ENCODE assay signal across 1 cellular context in the genomic region with DNA sequence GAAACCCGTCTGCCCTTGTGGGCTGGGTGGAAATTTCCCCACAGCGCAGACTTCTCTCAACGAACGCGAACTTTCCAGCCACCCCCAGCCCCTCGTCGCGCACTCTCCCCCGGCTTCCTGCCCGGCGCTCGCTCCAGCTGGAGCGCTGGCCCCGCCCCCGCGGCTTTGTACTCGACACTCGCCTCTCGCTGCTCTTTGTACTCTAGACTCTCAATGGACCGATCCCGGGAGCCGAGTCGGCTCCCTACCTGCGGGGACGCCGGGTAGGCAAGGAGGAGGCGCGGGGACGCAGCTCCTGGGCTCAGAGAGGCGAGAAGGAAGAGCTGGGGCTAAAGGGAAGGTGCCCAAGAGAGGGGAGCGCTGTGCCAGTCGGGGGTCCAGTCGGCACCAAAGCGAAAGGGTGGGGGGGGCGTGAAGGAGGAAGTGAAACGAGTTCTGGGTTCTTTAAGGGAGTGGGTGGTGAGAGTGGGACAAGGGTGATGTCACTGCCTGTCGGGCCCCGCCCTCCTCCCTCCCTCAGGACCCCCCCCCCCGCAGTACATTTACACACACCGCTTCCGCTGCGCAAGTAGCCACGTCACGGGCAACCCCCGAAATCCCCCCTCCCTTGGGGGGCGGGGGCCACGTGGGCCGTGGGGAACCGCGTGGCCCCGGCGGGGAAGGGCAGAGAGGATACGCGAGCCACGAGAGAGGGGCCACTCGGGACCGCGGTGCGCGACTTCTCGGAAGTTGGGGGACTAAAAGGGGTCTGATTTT.
TF ChIP-seq lines count a peak whose summit lies in the region.

No MANE protein-coding gene starts in this region.

TF ChIP-seq in HepG2, 621 proteins besides CTCF, POLR2A, EP300 and RAD21 (continued from another document and continues in another):
- no peak for TF ChIP-seq ZNF773 (CRISPR knock-in tag; IDR thresholded peaks at IDR 0.05; ENCODE audit: borderline replicate concordance)
- peak; percentile 77 for TF ChIP-seq NCOR1 (IDR thresholded peaks at IDR 0.05; ENCODE audit: borderline replicate concordance, low read length)
- TF ChIP-seq ZNF430 (CRISPR knock-in tag; IDR thresholded peaks at IDR 0.05), result peak; percentile 40; the same call in 1 of the 2 replicates
- no peak for TF ChIP-seq ZNF7 (CRISPR knock-in tag; IDR thresholded peaks at IDR 0.05)
- TF ChIP-seq SKI (IDR thresholded peaks at IDR 0.05; ENCODE audit: partially characterized antibody), result peak; percentile 71
- TF ChIP-seq ZNF598 (CRISPR knock-in tag; IDR thresholded peaks at IDR 0.05; ENCODE audit: borderline replicate concordance), result no peak
- peak; percentile 89 for TF ChIP-seq HDAC1 (CRISPR knock-in tag; IDR thresholded peaks at IDR 0.05)
- TF ChIP-seq SAP130 (CRISPR knock-in tag; IDR thresholded peaks at IDR 0.05; ENCODE audit: low read depth), result peak; percentile 90
- 0 out of 2 replicates have a peak, but pooled peaks have one; percentile 24 for TF ChIP-seq PHF21A (CRISPR knock-in tag; IDR thresholded peaks at IDR 0.05)
- TF ChIP-seq DR1 (CRISPR knock-in tag; IDR thresholded peaks at IDR 0.05), result peak; percentile 48; the same call in 1 of the 2 replicates
- TF ChIP-seq, protein P1, sequence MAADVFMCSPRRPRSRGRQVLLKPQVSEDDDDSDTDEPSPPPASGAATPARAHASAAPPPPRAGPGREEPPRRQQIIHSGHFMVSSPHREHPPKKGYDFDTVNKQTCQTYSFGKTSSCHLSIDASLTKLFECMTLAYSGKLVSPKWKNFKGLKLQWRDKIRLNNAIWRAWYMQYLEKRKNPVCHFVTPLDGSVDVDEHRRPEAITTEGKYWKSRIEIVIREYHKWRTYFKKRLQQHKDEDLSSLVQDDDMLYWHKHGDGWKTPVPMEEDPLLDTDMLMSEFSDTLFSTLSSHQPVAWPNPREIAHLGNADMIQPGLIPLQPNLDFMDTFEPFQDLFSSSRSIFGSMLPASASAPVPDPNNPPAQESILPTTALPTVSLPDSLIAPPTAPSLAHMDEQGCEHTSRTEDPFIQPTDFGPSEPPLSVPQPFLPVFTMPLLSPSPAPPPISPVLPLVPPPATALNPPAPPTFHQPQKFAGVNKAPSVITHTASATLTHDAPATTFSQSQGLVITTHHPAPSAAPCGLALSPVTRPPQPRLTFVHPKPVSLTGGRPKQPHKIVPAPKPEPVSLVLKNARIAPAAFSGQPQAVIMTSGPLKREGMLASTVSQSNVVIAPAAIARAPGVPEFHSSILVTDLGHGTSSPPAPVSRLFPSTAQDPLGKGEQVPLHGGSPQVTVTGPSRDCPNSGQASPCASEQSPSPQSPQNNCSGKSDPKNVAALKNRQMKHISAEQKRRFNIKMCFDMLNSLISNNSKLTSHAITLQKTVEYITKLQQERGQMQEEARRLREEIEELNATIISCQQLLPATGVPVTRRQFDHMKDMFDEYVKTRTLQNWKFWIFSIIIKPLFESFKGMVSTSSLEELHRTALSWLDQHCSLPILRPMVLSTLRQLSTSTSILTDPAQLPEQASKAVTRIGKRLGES (CRISPR knock-in tag; IDR thresholded peaks at IDR 0.05; ENCODE audit: borderline replicate concordance), result no peak
- TF ChIP-seq MAF1 (CRISPR knock-in tag; IDR thresholded peaks at IDR 0.05; ENCODE audit: borderline replicate concordance), result no peak
- no peak for TF ChIP-seq SETDB1 (CRISPR knock-in tag; IDR thresholded peaks at IDR 0.05; ENCODE audit: borderline replicate concordance)
- no peak for TF ChIP-seq RAD51 (IDR thresholded peaks at IDR 0.05; ENCODE audit: borderline replicate concordance)
- TF ChIP-seq ZFP36L1 (CRISPR knock-in tag; IDR thresholded peaks at IDR 0.05), result 0 out of 2 replicates have a peak, but pooled peaks have one; percentile 40
- no peak for TF ChIP-seq ZC3H13 (CRISPR knock-in tag; IDR thresholded peaks at IDR 0.05)
- no peak for TF ChIP-seq ERF (CRISPR knock-in tag; IDR thresholded peaks at IDR 0.05)
- peak; percentile 29; the same call in 1 of the 2 replicates for TF ChIP-seq BCL6 (CRISPR knock-in tag; IDR thresholded peaks at IDR 0.05)
- TF ChIP-seq, protein P2, sequence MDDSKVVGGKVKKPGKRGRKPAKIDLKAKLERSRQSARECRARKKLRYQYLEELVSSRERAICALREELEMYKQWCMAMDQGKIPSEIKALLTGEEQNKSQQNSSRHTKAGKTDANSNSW (CRISPR knock-in tag; IDR thresholded peaks at IDR 0.05; ENCODE audit: borderline replicate concordance), result no peak; the same call in 1 of the 2 replicates
- TF ChIP-seq PLRG1 (conservative IDR thresholded peaks at IDR 0.05), result no peak
- no peak for TF ChIP-seq MTF1 (CRISPR knock-in tag; IDR thresholded peaks at IDR 0.05)
- peak; percentile 70; the same call in 1 of the 2 replicates for TF ChIP-seq ZNF589 (CRISPR knock-in tag; conservative IDR thresholded peaks at IDR 0.05)
- TF ChIP-seq ZNF383 (CRISPR knock-in tag; IDR thresholded peaks at IDR 0.05; ENCODE audit: borderline replicate concordance), result no peak
- TF ChIP-seq, protein P3, sequence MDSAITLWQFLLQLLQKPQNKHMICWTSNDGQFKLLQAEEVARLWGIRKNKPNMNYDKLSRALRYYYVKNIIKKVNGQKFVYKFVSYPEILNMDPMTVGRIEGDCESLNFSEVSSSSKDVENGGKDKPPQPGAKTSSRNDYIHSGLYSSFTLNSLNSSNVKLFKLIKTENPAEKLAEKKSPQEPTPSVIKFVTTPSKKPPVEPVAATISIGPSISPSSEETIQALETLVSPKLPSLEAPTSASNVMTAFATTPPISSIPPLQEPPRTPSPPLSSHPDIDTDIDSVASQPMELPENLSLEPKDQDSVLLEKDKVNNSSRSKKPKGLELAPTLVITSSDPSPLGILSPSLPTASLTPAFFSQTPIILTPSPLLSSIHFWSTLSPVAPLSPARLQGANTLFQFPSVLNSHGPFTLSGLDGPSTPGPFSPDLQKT (CRISPR knock-in tag; IDR thresholded peaks at IDR 0.05; ENCODE audit: borderline replicate concordance), result 0 out of 2 replicates have a peak, but pooled peaks have one; percentile 35
- TF ChIP-seq, protein P4, sequence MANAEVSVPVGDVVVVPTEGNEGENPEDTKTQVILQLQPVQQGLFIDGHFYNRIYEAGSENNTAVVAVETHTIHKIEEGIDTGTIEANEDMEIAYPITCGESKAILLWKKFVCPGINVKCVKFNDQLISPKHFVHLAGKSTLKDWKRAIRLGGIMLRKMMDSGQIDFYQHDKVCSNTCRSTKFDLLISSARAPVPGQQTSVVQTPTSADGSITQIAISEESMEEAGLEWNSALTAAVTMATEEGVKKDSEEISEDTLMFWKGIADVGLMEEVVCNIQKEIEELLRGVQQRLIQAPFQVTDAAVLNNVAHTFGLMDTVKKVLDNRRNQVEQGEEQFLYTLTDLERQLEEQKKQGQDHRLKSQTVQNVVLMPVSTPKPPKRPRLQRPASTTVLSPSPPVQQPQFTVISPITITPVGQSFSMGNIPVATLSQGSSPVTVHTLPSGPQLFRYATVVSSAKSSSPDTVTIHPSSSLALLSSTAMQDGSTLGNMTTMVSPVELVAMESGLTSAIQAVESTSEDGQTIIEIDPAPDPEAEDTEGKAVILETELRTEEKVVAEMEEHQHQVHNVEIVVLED (CRISPR knock-in tag; IDR thresholded peaks at IDR 0.05; ENCODE audit: borderline replicate concordance), result 0 out of 2 replicates have a peak, but pooled peaks have one; percentile 34
- TF ChIP-seq, protein P5, sequence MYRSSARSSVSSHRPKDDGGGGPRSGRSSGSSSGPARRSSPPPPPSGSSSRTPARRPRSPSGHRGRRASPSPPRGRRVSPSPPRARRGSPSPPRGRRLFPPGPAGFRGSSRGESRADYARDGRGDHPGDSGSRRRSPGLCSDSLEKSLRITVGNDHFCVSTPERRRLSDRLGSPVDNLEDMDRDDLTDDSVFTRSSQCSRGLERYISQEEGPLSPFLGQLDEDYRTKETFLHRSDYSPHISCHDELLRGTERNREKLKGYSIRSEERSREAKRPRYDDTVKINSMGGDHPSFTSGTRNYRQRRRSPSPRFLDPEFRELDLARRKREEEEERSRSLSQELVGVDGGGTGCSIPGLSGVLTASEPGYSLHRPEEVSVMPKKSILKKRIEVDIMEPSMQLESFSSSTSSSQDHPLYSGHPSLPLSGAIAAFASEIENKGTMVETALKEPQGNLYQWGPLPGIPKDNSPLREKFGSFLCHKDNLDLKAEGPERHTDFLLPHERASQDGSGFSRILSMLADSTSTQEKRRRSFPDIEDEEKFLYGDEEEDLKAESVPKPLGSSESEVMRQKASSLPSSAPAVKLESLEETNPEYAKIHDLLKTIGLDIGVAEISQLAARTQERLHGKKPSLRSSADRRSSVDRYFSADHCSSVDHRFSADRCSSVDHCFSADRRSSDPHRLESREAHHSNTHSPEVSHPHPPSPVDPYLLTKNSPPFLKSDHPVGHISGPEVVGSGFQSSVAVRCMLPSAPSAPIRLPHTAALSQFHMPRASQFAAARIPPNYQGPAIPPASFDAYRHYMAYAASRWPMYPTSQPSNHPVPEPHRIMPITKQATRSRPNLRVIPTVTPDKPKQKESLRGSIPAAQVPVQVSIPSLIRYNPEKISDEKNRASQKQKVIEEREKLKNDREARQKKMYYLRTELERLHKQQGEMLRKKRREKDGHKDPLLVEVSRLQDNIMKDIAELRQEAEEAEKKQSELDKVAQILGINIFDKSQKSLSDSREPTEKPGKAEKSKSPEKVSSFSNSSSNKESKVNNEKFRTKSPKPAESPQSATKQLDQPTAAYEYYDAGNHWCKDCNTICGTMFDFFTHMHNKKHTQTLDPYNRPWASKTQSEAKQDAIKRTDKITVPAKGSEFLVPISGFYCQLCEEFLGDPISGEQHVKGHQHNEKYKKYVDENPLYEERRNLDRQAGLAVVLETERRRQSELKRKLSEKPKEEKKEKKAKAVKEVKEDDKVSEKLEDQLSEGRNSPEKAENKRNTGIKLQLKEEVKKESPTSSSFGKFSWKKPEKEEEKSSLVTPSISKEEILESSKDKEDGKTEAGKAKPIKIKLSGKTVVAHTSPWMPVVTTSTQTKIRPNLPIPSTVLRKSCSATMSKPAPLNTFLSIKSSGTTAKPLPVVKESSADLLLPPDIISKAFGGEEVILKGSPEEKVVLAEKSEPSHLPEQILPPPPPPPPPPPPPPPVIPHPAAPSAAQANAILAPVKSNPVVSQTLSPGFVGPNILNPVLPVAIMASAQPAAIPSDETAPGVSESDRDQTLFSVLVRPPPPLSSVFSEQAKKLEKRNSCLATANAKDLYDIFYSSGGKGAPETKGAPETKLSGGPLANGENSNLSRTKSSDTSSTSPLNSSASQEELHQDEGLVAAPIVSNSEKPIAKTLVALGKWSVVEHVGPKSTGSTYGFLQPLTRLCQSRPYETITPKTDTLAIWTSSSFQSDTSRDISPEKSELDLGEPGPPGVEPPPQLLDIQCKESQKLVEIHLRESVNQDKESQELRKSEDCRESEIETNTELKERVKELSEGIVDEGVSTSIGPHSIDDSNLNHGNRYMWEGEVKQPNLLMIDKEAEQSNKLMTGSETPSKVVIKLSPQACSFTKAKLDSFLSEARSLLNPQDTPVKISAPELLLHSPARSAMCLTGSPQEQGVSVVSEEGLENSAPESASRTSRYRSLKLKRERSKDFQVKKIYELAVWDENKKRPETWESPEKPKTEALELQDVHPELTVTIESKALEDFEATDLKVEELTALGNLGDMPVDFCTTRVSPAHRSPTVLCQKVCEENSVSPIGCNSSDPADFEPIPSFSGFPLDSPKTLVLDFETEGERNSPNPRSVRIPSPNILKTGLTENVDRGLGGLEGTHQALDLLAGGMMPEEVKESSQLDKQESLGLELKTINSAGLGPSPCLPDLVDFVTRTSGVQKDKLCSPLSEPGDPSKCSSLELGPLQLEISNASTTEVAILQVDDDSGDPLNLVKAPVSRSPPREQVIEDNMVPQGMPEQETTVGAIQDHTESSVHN (CRISPR knock-in tag; IDR thresholded peaks at IDR 0.05), result no peak
- TF ChIP-seq GATAD2A (CRISPR knock-in tag; IDR thresholded peaks at IDR 0.05), result no peak
- TF ChIP-seq, protein P6, sequence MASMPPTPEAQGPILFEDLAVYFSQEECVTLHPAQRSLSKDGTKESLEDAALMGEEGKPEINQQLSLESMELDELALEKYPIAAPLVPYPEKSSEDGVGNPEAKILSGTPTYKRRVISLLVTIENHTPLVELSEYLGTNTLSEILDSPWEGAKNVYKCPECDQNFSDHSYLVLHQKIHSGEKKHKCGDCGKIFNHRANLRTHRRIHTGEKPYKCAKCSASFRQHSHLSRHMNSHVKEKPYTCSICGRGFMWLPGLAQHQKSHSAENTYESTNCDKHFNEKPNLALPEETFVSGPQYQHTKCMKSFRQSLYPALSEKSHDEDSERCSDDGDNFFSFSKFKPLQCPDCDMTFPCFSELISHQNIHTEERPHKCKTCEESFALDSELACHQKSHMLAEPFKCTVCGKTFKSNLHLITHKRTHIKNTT (CRISPR knock-in tag; IDR thresholded peaks at IDR 0.05), result no peak
- no peak for TF ChIP-seq ZNF253 (CRISPR knock-in tag; IDR thresholded peaks at IDR 0.05; ENCODE audit: borderline replicate concordance)
- TF ChIP-seq, protein P7, sequence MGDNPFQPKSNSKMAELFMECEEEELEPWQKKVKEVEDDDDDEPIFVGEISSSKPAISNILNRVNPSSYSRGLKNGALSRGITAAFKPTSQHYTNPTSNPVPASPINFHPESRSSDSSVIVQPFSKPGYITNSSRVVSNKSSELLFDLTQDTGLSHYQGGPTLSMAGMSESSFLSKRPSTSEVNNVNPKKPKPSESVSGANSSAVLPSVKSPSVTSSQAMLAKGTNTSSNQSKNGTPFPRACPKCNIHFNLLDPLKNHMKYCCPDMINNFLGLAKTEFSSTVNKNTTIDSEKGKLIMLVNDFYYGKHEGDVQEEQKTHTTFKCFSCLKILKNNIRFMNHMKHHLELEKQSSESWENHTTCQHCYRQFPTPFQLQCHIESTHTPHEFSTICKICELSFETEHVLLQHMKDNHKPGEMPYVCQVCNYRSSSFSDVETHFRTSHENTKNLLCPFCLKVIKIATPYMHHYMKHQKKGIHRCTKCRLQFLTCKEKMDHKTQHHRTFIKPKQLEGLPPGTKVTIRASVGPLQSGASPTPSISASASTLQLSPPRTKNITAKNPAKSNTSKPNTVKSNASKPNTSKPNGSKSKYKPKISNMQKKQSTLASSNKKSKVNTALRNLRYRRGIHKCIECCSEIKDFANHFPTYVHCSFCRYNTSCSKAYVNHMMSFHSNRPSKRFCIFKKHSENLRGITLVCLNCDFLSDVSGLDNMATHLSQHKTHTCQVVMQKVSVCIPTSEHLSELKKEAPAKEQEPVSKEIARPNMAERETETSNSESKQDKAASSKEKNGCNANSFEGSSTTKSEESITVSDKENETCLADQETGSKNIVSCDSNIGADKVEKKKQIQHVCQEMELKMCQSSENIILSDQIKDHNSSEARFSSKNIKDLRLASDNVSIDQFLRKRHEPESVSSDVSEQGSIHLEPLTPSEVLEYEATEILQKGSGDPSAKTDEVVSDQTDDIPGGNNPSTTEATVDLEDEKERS (CRISPR knock-in tag; IDR thresholded peaks at IDR 0.05), result no peak
- TF ChIP-seq, protein P8, sequence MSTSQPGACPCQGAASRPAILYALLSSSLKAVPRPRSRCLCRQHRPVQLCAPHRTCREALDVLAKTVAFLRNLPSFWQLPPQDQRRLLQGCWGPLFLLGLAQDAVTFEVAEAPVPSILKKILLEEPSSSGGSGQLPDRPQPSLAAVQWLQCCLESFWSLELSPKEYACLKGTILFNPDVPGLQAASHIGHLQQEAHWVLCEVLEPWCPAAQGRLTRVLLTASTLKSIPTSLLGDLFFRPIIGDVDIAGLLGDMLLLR (CRISPR knock-in tag; IDR thresholded peaks at IDR 0.05), result no peak; the same call in 1 of the 2 replicates
- no peak for TF ChIP-seq DNMT3B (CRISPR knock-in tag; conservative IDR thresholded peaks at IDR 0.05)
- TF ChIP-seq CREB1 (IDR thresholded peaks at IDR 0.05), result 0 out of 2 replicates have a peak, but pooled peaks have one; percentile 57
- peak; percentile 91 for TF ChIP-seq CREB1 (CRISPR knock-in tag; IDR thresholded peaks at IDR 0.05)
- peak; percentile 38; the same call in 1 of the 2 replicates for TF ChIP-seq KDM5A (IDR thresholded peaks at IDR 0.05; ENCODE audit: borderline replicate concordance, low read length)
- no peak for TF ChIP-seq SMARCE1 (IDR thresholded peaks at IDR 0.05; ENCODE audit: borderline replicate concordance)
- no peak for TF ChIP-seq SOX13 (IDR thresholded peaks at IDR 0.05)
- peak in 1 of 2 experiments; percentile 45; a peak in 2 of 4 replicates for TF ChIP-seq SOX13 (CRISPR knock-in tag; conservative IDR thresholded peaks at IDR 0.05 in 1 of 2, IDR thresholded peaks at IDR 0.05 in 1 of 2)
